Comparison of ENCODE assay signal across 22 cellular contexts in the genomic region with DNA sequence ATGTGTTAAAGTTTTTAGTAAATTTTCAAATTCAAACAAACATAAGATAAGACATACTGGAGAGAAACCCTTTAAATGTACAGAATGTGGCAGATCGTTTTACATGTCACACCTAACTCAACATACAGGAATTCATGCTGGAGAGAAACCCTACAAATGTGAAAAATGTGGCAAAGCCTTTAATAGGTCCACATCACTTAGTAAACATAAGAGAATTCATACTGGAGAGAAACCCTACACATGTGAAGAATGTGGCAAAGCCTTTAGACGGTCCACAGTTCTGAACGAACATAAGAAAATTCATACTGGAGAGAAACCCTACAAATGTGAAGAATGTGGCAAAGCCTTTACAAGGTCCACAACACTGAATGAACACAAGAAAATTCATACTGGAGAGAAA.
"Had no signal": no experiment of that assay in that cellular context is flagged by ENCODE, and none has a peak within 500 bp of the region (broad histone marks: within the 10 kb centered on the region; RNA-seq: fewer than 3 reads in every experiment).

No MANE protein-coding gene starts in this region.

- DNase-seq: activated CD4-positive, alpha-beta T cell treated with anti-CD3 and anti-CD28 coated beads for 36 hours; activated CD4-positive, CD25-positive, alpha-beta regulatory T cell; activated CD8-positive, alpha-beta memory T cell treated with anti-CD3 and anti-CD28 coated beads, Interleukin-2, amount 10 ng/mL, durations not matched to agents 7 days and 5 days; activated CD8-positive, alpha-beta T cell treated with anti-CD3 and anti-CD28 coated beads, Interleukin-2, amount 10 ng/mL, durations not matched to agents 7 days and 5 days; activated naive CD8-positive, alpha-beta T cell treated with anti-CD3 and anti-CD28 coated beads, Interleukin-2, amount 50 U/mL, for 24 hours; activated T-cell treated with anti-CD3 and anti-CD28 coated beads, Interleukin-2, amount 50 U/mL, for 48 hours; effector memory CD4-positive, alpha-beta T cell; head of caudate nucleus; left lung; mesendoderm; mucosa of descending colon; ovary; retina; sigmoid colon; small intestine; stimulated activated naive CD4-positive, alpha-beta T cell; T-cell; testis; trophoblast cell; uterus had no signal

- H3K4me3 ChIP-seq: gastroesophageal sphincter, left lung, lung, mucosa of descending colon, ovary, sigmoid colon, testis, uterus had no signal

- ATAC-seq: activated CD4-positive, alpha-beta T cell treated with anti-CD3 and anti-CD28 coated beads for 36 hours; activated CD8-positive, alpha-beta memory T cell treated with anti-CD3 and anti-CD28 coated beads, Interleukin-2, amount 10 ng/mL, durations not matched to agents 7 days and 5 days; activated CD8-positive, alpha-beta T cell treated with anti-CD3 and anti-CD28 coated beads, Interleukin-2, amount 10 ng/mL, durations not matched to agents 7 days and 5 days; activated naive CD8-positive, alpha-beta T cell treated with anti-CD3 and anti-CD28 coated beads, Interleukin-2, amount 50 U/mL, for 24 hours; gastroesophageal sphincter; left lung; mucosa of descending colon; T-cell had no signal

- H3K27me3 ChIP-seq: gastroesophageal sphincter, left lung, ovary, sigmoid colon, testis, uterus had no signal

- H3K27ac ChIP-seq: gastroesophageal sphincter, left lung, ovary, sigmoid colon, testis, uterus had no signal

- H3K36me3 ChIP-seq: ovary, uterus had no signal

- H3K4me1 ChIP-seq: gastroesophageal sphincter, left lung, sigmoid colon, testis, uterus had no signal
